In the genomic region with DNA sequence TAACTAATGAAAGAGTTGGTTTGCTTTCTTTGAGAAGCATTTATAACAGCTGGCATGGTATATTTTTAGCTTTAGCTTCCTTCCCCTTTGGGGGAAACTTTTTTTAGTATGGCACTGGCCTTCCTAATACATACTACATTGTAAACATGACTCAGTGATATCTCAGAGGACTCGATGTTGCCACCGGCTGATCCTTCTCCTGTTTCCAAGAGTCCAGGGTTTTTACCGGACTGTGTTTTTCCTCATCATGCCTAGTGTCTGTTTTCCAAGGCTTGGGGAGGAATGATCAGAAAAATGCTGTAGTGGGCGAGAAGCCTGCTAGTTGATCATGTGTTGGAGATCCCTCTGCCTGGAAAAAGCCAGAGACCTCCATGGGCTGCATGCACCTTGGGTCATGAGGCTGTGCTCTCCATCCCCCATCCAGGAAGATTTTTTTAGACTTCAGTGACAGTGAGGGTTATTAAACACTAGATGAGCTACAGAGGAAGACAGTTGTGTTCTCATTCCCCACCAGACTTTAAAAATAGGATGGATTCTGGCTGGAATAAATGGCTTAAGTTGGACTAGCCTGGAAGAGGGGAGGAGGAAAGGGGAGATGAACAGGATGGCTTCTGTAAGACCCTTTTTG, we compare ENCODE assay signal across 12 cellular contexts.
A peak's percentile ranks its signal among the peaks of the same experiment; 100 is the strongest.
DNase-seq lines count a peak whose midpoint lies in the region; ATAC-seq and TF ChIP-seq lines count a peak whose summit lies in the region.
"Had no signal": no experiment of that assay in that cellular context is flagged by ENCODE, and none has a peak within 500 bp of the region (broad histone marks: within the 10 kb centered on the region; RNA-seq: fewer than 3 reads in every experiment).

No MANE protein-coding gene starts in this region.

- POLR2A ChIA-PET in T-cell (lab: Charles Lee), result interaction anchor here in 1 of 2 donors (0.6 kb wide), 1 partner anchor 185 kb away, joined by 3 read pairs; no protein-coding TSS in a partner anchor

- DNase-seq in AG08395 (ENCODE audit: low spot score) (peak; percentile 59), M059J (ENCODE audit: low read depth) (peak; percentile 13), fibroblast of gingiva (ENCODE audit: low read depth) (peak; percentile 81), osteoblast (ENCODE audit: insufficient read length, low spot score, missing footprints) (peak; percentile 73), NCI-H2029 treated with DMSO at 0.1 percent for 48 hours (lab: John Stamatoyannopoulos, UW) (no peak), NCI-H1105 (lab: John Stamatoyannopoulos, UW) (no peak), T-cell (no peak), occipital lobe (lab: John Stamatoyannopoulos, UW) (no peak)
- DNase-seq: hippocampal formation, NCI-H510A treated with DMSO at 0.1 percent for 48 hours, retina had no signal

- no peaks in the 10 kb centered on the region for H3K36me3 Mint-ChIP-seq in T-cell

- no peak overlapping the region for H2AFZ ChIP-seq in osteoblast (ENCODE audit: low read length)

- peaks cover 2 to 7% of the 10 kb centered on the region in 2 donors for H3K27me3 Mint-ChIP-seq in T-cell

- H3K4me2 ChIP-seq in osteoblast (ENCODE audit: insufficient read depth, low read length), result peak overlapping the region; percentile 67

- H4K20me1 ChIP-seq in osteoblast (ENCODE audit: insufficient read depth, low read length), result peaks cover 2% of the 10 kb centered on the region

- peak overlapping the region; percentile 48 for H3K4me3 ChIP-seq in osteoblast (ENCODE audit: insufficient read depth, low read length)

- peak overlapping the region; percentile 78 for H3K27ac ChIP-seq in osteoblast (ENCODE audit: low read depth, low read length)

- H3K27me3 ChIP-seq in osteoblast (ENCODE audit: insufficient read depth, low read length), result no peaks in the 10 kb centered on the region

- H3K4me1 Mint-ChIP-seq in T-cell, result peaks cover 13 to 26% (median 22%) of the 10 kb centered on the region in 3 donors

- no peak overlapping the region for H3K27ac Mint-ChIP-seq in T-cell

- no peak overlapping the region for H3K4me3 Mint-ChIP-seq in T-cell

- H3K4me1 ChIP-seq in osteoblast (ENCODE audit: insufficient read depth, low read length), result peaks cover 37% of the 10 kb centered on the region

- no peak for TF ChIP-seq CTCF in osteoblast (IDR thresholded peaks at IDR 0.05; ENCODE audit: extremely low read depth, low read depth, low read length)

- H3K9me3 Mint-ChIP-seq in T-cell, result peaks cover 0 to 4% (median 0%) of the 10 kb centered on the region in 3 donors

- CTCF ChIA-PET in T-cell (lab: Charles Lee), result interaction anchor here in 1 of 2 donors (0.6 kb wide), 1 partner anchor 148 kb away, joined by 3 read pairs; no protein-coding TSS in a partner anchor

- H3K79me2 ChIP-seq in osteoblast (ENCODE audit: insufficient read depth, low read length), result peaks cover 44% of the 10 kb centered on the region

- ATAC-seq in T-cell (replicated peaks in 1 of 4), result no peak
- ATAC-seq: activated naive CD4-positive, alpha-beta T cell treated with anti-CD3 and anti-CD28 coated beads, Interleukin-2, amount 50 U/mL, for 72 hours had no signal

- no peaks in the 10 kb centered on the region for H3K9me3 ChIP-seq in osteoblast (ENCODE audit: low read depth, low read length)

- no peaks in the 10 kb centered on the region for H3K36me3 ChIP-seq in osteoblast (ENCODE audit: insufficient read depth, low read length)

Comparison
In these comparisons a context has a peak if more than half of its experiments do, and no peak if none do; other contexts are left out.
1. DNase-seq: peak in AG08395 (single experiment), M059J (single experiment), fibroblast of gingiva (single experiment) and osteoblast (single experiment); none in NCI-H2029 treated with DMSO at 0.1 percent for 48 hours (single experiment), NCI-H1105 (single experiment), T-cell (0 of 34) and occipital lobe (single experiment).